Comparison of ENCODE assay signal across 8 cellular contexts in the genomic region with DNA sequence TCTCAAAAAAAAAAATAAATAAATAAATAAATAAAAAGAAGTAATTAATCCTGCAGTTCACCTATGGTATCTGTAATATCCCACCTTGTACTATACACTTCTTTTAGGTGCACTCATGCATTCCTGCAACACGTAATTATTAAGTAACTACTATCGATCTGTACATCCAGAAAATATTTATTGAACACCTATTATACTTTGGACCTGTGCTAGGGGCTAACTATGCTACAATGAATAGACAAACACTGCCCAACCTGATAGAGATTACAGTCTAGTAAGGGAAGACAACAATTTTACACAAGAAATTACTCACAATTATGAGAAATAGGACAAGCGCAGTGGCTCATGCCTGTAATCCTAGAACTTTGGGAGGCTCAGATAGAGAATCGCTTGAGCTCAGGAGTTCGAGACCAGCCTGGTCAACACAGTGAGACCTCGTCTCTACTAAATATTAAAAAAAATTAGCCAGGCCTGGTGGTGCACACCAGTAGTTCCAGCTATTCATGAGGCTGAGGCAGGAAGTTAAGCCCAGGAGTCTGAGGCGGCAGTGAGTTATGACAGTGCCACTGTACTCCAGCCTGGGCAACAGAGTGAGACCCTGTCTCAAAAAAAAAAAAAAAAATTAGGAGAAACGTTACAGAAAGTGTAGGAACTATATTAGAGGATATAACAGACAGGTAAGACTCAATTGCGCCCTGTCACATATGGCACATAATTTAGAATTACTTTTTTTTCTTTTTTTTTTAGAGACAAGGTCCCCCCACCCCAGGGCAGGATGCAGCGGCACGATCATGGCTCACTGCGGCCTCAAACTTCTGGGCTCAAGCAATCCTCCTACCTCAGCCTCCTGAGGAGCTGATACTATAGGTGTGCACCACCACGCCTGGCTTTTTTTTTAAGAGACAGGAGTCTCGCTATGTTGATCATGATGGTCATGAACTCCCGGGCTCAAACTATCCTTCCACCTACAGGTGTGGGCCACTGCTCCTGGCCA. TPM values are rescaled to one million over a fixed set of nuclear protein-coding genes. Genes with fewer than 3 reads are reported as not detected.
DNase-seq lines count a peak whose midpoint lies in the region; ATAC-seq and TF ChIP-seq lines count a peak whose summit lies in the region.

No MANE protein-coding gene starts in this region.

- peak overlapping the region; percentile 90 for H3K4me3 Mint-ChIP-seq in central memory CD8-positive, alpha-beta T cell
- peak overlapping the region; percentile 89 to 96 (median 94) for H3K4me3 Mint-ChIP-seq in naive thymus-derived CD8-positive, alpha-beta T cell

- TF ChIP-seq CTCF in AG10803 (conservative IDR thresholded peaks at IDR 0.05; ENCODE audit: low read length): no peak
- TF ChIP-seq CTCF in RWPE1 (conservative IDR thresholded peaks at IDR 0.05; ENCODE audit: low read depth): no peak

- H3K9me3 Mint-ChIP-seq in central memory CD8-positive, alpha-beta T cell: no peaks in the 10 kb centered on the region
- no peaks in the 10 kb centered on the region for H3K9me3 Mint-ChIP-seq in naive thymus-derived CD8-positive, alpha-beta T cell

- H3K36me3 Mint-ChIP-seq in central memory CD8-positive, alpha-beta T cell (ENCODE audit: insufficient read depth): peaks cover 3% of the 10 kb centered on the region
- peaks cover 0 to 11% (median 1%) of the 10 kb centered on the region in 3 donors for H3K36me3 Mint-ChIP-seq in naive thymus-derived CD8-positive, alpha-beta T cell

- POLR2A ChIA-PET in naive thymus-derived CD8-positive, alpha-beta T cell (lab: Charles Lee): interaction anchor here (0.6 to 3.0 kb wide), 6 partner anchors 11 to 609 kb away, joined by 3 to 38 read pairs (median 4); a partner anchor contains a TSS
- POLR2A ChIA-PET in RWPE1 (lab: Yijun Ruan, JAX; ENCODE audit: low non-redundant PET): no interaction called here

- H3K27ac Mint-ChIP-seq in central memory CD8-positive, alpha-beta T cell (ENCODE audit: low read depth): no peak overlapping the region
- peak overlapping the region; percentile 62 to 98 (median 95) for H3K27ac Mint-ChIP-seq in naive thymus-derived CD8-positive, alpha-beta T cell

- H3K4me1 Mint-ChIP-seq in central memory CD8-positive, alpha-beta T cell: peaks cover 34% of the 10 kb centered on the region
- H3K4me1 Mint-ChIP-seq in naive thymus-derived CD8-positive, alpha-beta T cell: peaks cover 15 to 44% (median 36%) of the 10 kb centered on the region in 4 donors

- no peak for ATAC-seq in central memory CD8-positive, alpha-beta T cell (replicated peaks; ENCODE audit: extremely low read depth, poor library complexity, severe bottlenecking)
- no peak for ATAC-seq in naive thymus-derived CD8-positive, alpha-beta T cell
- ATAC-seq in HG03469 (IDR thresholded peaks at IDR 0.05; ENCODE audit: unreplicated experiment): no peak

- no peak for DNase-seq in AG10803 (ENCODE audit: low read depth)
- no peak for DNase-seq in Jurkat, Clone E6-1 (ENCODE audit: low read depth, low spot score)
- DNase-seq in central memory CD8-positive, alpha-beta T cell (ENCODE audit: low spot score in 2 of 2): no peak
- DNase-seq in naive thymus-derived CD8-positive, alpha-beta T cell: no peak
- DNase-seq in ureter (ENCODE audit: low spot score): no peak
- DNase-seq in RWPE1 (ENCODE audit: low spot score): no peak
- DNase-seq in activated CD4-positive, alpha-beta T cell treated with anti-CD3 and anti-CD28 coated beads for 4 hours: no peak

- peak overlapping the region; percentile 75 for H3K4me3 ChIP-seq in AG10803 (ENCODE audit: low read length)
- H3K4me3 ChIP-seq in Jurkat, Clone E6-1 (ENCODE audit: low read length): peak overlapping the region; percentile 86

- H3K27me3 Mint-ChIP-seq in central memory CD8-positive, alpha-beta T cell: peaks cover 13% of the 10 kb centered on the region
- peaks cover 0 to 8% (median 3%) of the 10 kb centered on the region in 5 donors for H3K27me3 Mint-ChIP-seq in naive thymus-derived CD8-positive, alpha-beta T cell

- CTCF ChIA-PET in RWPE1 (lab: Yijun Ruan, JAX): interaction anchor here (1.6 kb wide), 1 partner anchor 58 kb away, joined by 4 read pairs; no protein-coding TSS in a partner anchor

- no peak overlapping the region for H3K27ac ChIP-seq in RWPE1

RNA-seq across cellular contexts. Expression of a gene that starts 1.2 kb away (rescaled TPM):
- polyA plus RNA-seq in Jurkat, Clone E6-1 (2012; ENCODE audit: insufficient read depth, insufficient read length): 20.1 TPM
- 10 to 100 TPM; 29.6 to 36.8 TPM for total RNA-seq in naive thymus-derived CD8-positive, alpha-beta T cell
- 10 to 100 TPM in 1 of 3 donors, 1 to 10 TPM in 2; 5.5 to 10.2 (median 8.4) TPM for polyA plus RNA-seq in naive thymus-derived CD8-positive, alpha-beta T cell
- 38.0 TPM for total RNA-seq in ureter
